In genomic region chr1:47692196-47692595, GRCh38 we compare ENCODE assay signal across 27 cellular contexts.
A peak's percentile ranks its signal among the peaks of the same experiment; 100 is the strongest.
DNase-seq lines count a peak whose midpoint lies in the region; ATAC-seq, FAIRE-seq and TF ChIP-seq lines count a peak whose summit lies in the region.
"Had no signal": no experiment of that assay in that cellular context is flagged by ENCODE, and none has a peak within 500 bp of the region (broad histone marks: within the 10 kb centered on the region; RNA-seq: fewer than 3 reads in every experiment).

No MANE protein-coding gene starts in this region.

- H4K20me1 ChIP-seq in H9 (ENCODE audit: control insufficient read depth, insufficient read depth, insufficient read length) = no peaks in the 10 kb centered on the region
- no peaks in the 10 kb centered on the region for H4K20me1 ChIP-seq in neural progenitor cell (ENCODE audit: low read depth)
- H4K20me1 ChIP-seq: BLaER1 had no signal

- no peak overlapping the region for H4K5ac ChIP-seq in H9 (ENCODE audit: insufficient read length, low read depth, low read length)

- WGBS in H9 (ENCODE audit: extremely low coverage, insufficient read length, low lambda C conversion rate) = no CpG with 5 or more reads among the region's 7 CpGs
- 95% methylated on average over 7 of the region's 7 CpGs for WGBS in testis, 2 donors
- 94 to 98% (median 97%) methylated on average over 7 of the region's 7 CpGs for WGBS in small intestine, 3 donors

- TF ChIP-seq POLR2A in testis (IDR thresholded peaks at IDR 0.05) = no peak

- H3F3A ChIP-seq in neural progenitor cell (ENCODE audit: low read depth) = peaks cover 42% of the 10 kb centered on the region

- peak; percentile 13 for DNase-seq in H9
- DNase-seq in coronary artery (ENCODE audit: low spot score) = peak; percentile 5
- no peak for DNase-seq in neural progenitor cell (ENCODE audit: low spot score)
- peak; percentile 7 for DNase-seq in testis
- no peak for DNase-seq in small intestine
- DNase-seq: CD4-positive, CD25-positive, alpha-beta regulatory T cell; DMS153; DND-41; H7; IMR-90; KG1; MG63; NCI-H1417; NCI-H1694; NCI-H2029 treated with DMSO at 0.1 percent for 48 hours; NCI-H446 treated with DMSO at 0.1 percent for 48 hours; NCI-H526; NCI-H82; NK-92 treated with Interleukin-12 subunit alpha and Interleukin-12 subunit beta, amount 100 ng/mL, for 24 hours; PC-9; Right ventricle myocardium superior had no signal

- intact Hi-C loops in testis (cut with DNase I; ENCODE audit: low total_unique reads) = no loop called here

- H3K4me3 Mint-ChIP-seq in H9 (no peak overlapping the region), neural progenitor cell (no peak overlapping the region)
- H3K4me3 Mint-ChIP-seq: CD4-positive, CD25-positive, alpha-beta regulatory T cell had no signal

- H3K27me3 Mint-ChIP-seq in H9 (ENCODE audit: low read depth) (peaks cover 5% of the 10 kb centered on the region), neural progenitor cell (ENCODE audit: insufficient read depth, low read depth) (peaks cover 25% of the 10 kb centered on the region)

- H4K8ac ChIP-seq in H9 (replicated peaks; ENCODE audit: insufficient read length, low read depth, low read length) = no peak overlapping the region

- H2BK15ac ChIP-seq in H9 (ENCODE audit: low read depth, low read length) = no peak overlapping the region

- H4K91ac ChIP-seq in H9 (ENCODE audit: insufficient read length, low read depth, low read length) = no peak overlapping the region

- no peak for FAIRE-seq in small intestine (lab: Jason Lieb, UNC)
- FAIRE-seq: A204.1, GM12892, GM19239 had no signal

- H3K4me3 ChIP-seq in coronary artery (no peak overlapping the region), neural progenitor cell (no peak overlapping the region), testis (no peak overlapping the region), small intestine (ENCODE audit: low read depth in 1 of 2, low read length in 2 of 2) (no peak overlapping the region)
- H3K4me3 ChIP-seq: BLaER1, MG63, PC-9 had no signal

- no peak for ATAC-seq in GM21423 (IDR thresholded peaks at IDR 0.05; ENCODE audit: unreplicated experiment)
- ATAC-seq in GM18498 (IDR thresholded peaks at IDR 0.05; ENCODE audit: unreplicated experiment) = no peak

- H3K23ac ChIP-seq in H9 (ENCODE audit: insufficient read length, low read depth, low read length) = no peak overlapping the region

- H3K79me1 ChIP-seq in H9 (ENCODE audit: insufficient read depth, low read depth, low read length, poor library complexity, severe bottlenecking) = no peaks in the 10 kb centered on the region

- H2BK5ac ChIP-seq in H9 (ENCODE audit: insufficient read length, low read length) = no peak overlapping the region

- H3K14ac ChIP-seq in H9 (ENCODE audit: insufficient read depth, low read length) = no peak overlapping the region

- H3K9ac ChIP-seq in H9 (ENCODE audit: extremely low read depth, insufficient read length, low read length) (no peak overlapping the region), neural progenitor cell (no peak overlapping the region)
- H3K9ac ChIP-seq: BLaER1 had no signal

- H3K18ac ChIP-seq in H9 (ENCODE audit: insufficient read length, low read depth, low read length) = no peak overlapping the region

- no peaks in the 10 kb centered on the region for H3K23me2 ChIP-seq in H9 (ENCODE audit: insufficient read length, low read depth, low read length, poor library complexity, severe bottlenecking)

- H3K27ac ChIP-seq in H9 (ENCODE audit: insufficient read length, low read depth, low read length) (no peak overlapping the region), coronary artery (no peak overlapping the region), neural progenitor cell (no peak overlapping the region), testis (no peak overlapping the region), small intestine (ENCODE audit: low read depth in 1 of 2, low read length in 1 of 2) (no peak overlapping the region)
- H3K27ac ChIP-seq: BLaER1, PC-9 had no signal

- H3K36me3 Mint-ChIP-seq in H9 (ENCODE audit: insufficient read depth in 1 of 3, low read depth in 3 of 3) (no peaks in the 10 kb centered on the region), neural progenitor cell (no peaks in the 10 kb centered on the region)
- H3K36me3 Mint-ChIP-seq: CD4-positive, CD25-positive, alpha-beta regulatory T cell had no signal

- no peak for TF ChIP-seq CTCF in H9 (conservative IDR thresholded peaks at IDR 0.05)
- TF ChIP-seq CTCF in coronary artery (IDR thresholded peaks at IDR 0.05) = no peak
- TF ChIP-seq CTCF in neural progenitor cell (IDR thresholded peaks at IDR 0.05) = no peak
- TF ChIP-seq CTCF in testis (IDR thresholded peaks at IDR 0.05) = no peak

- H3K4me1 Mint-ChIP-seq in H9 (peaks cover 19 to 31% of the 10 kb centered on the region in 2 experiments), neural progenitor cell (peaks cover 26% of the 10 kb centered on the region)
- H3K4me1 Mint-ChIP-seq: CD4-positive, CD25-positive, alpha-beta regulatory T cell had no signal

- no peak overlapping the region for H3K27ac Mint-ChIP-seq in H9
- no peak overlapping the region for H3K27ac Mint-ChIP-seq in neural progenitor cell
- H3K27ac Mint-ChIP-seq: CD4-positive, CD25-positive, alpha-beta regulatory T cell had no signal

- H3K4me1 ChIP-seq in H9 (ENCODE audit: insufficient read depth, low read length) = no peaks in the 10 kb centered on the region; the same call in 1 of the 2 replicates
- H3K4me1 ChIP-seq in neural progenitor cell = peaks cover 74% of the 10 kb centered on the region
- H3K4me1 ChIP-seq in testis = no peaks in the 10 kb centered on the region
- H3K4me1 ChIP-seq in small intestine (ENCODE audit: control insufficient read depth in 2 of 2, insufficient read depth in 1 of 2, low read depth in 1 of 2, low read length in 1 of 2) = no peaks in the 10 kb centered on the region

- H3K56ac ChIP-seq in H9 (ENCODE audit: insufficient read length, low read depth, low read length) = no peak overlapping the region

- no peaks in the 10 kb centered on the region for H3K27me3 ChIP-seq in H9 (ENCODE audit: insufficient read depth, low read length)
- no peaks in the 10 kb centered on the region for H3K27me3 ChIP-seq in neural progenitor cell
- no peaks in the 10 kb centered on the region for H3K27me3 ChIP-seq in testis
- peaks cover 0 to 2% of the 10 kb centered on the region in 2 donors for H3K27me3 ChIP-seq in small intestine (ENCODE audit: control insufficient read depth in 2 of 2, insufficient read depth in 2 of 2, low read length in 2 of 2)
- H3K27me3 ChIP-seq: BLaER1, MG63 had no signal

- H3K4ac ChIP-seq in H9 (ENCODE audit: low read depth, low read length) = no peak overlapping the region

- H2BK20ac ChIP-seq in H9 (ENCODE audit: low read depth, low read length, poor library complexity, severe bottlenecking) = no peak overlapping the region

- H3T11ph ChIP-seq in H9 (ENCODE audit: low read length) = no peak overlapping the region

- H3K36me3 ChIP-seq in neural progenitor cell = no peaks in the 10 kb centered on the region
- H3K36me3 ChIP-seq in testis (ENCODE audit: low read depth, missing control alignments) = no peaks in the 10 kb centered on the region
- no peaks in the 10 kb centered on the region for H3K36me3 ChIP-seq in small intestine (ENCODE audit: control insufficient read depth in 2 of 2, insufficient read depth in 2 of 2, low read length in 2 of 2)
- H3K36me3 ChIP-seq: BLaER1, MG63 had no signal

- H2BK12ac ChIP-seq in H9 (ENCODE audit: insufficient read length, low read depth, low read length) = no peak overlapping the region

- H3K9me3 ChIP-seq in H9 (ENCODE audit: control insufficient read depth, low read depth, low read length) = no peaks in the 10 kb centered on the region
- H3K9me3 ChIP-seq in neural progenitor cell (ENCODE audit: low read depth) = no peaks in the 10 kb centered on the region
- no peaks in the 10 kb centered on the region for H3K9me3 ChIP-seq in testis
- H3K9me3 ChIP-seq in small intestine (ENCODE audit: control insufficient read depth, low read depth) = no peaks in the 10 kb centered on the region
- H3K9me3 ChIP-seq: BLaER1, MG63 had no signal

- no peak overlapping the region for H2AFZ ChIP-seq in H9 (ENCODE audit: low read length)
- no peak overlapping the region for H2AFZ ChIP-seq in neural progenitor cell (replicated peaks)
- H2AFZ ChIP-seq: PC-9 had no signal

- H2AK5ac ChIP-seq in H9 (ENCODE audit: insufficient read length, low read length) = no peak overlapping the region

- H3K9me3 Mint-ChIP-seq in H9 = no peaks in the 10 kb centered on the region
- no peaks in the 10 kb centered on the region for H3K9me3 Mint-ChIP-seq in neural progenitor cell

- no peak overlapping the region for H2BK120ac ChIP-seq in H9 (ENCODE audit: low read depth, low read length, poor library complexity, severe bottlenecking)

- no peak overlapping the region for H3K4me2 ChIP-seq in H9 (ENCODE audit: insufficient read depth, insufficient read length, low read length)
- H3K4me2 ChIP-seq in neural progenitor cell = peak overlapping the region; percentile 52
- H3K4me2 ChIP-seq: BLaER1, PC-9 had no signal

- no peaks in the 10 kb centered on the region for H3K79me2 ChIP-seq in H9 (ENCODE audit: insufficient read depth, low read length)
- H3K79me2 ChIP-seq in neural progenitor cell (ENCODE audit: low read depth) = no peaks in the 10 kb centered on the region

Comparison
In these comparisons a context has a peak if more than half of its experiments do, and no peak if none do; other contexts are left out.
1. DNase-seq: peak in H9 (single experiment), coronary artery (single experiment) and testis (single experiment); none in neural progenitor cell (single experiment) and small intestine (single experiment).